In genomic region chr1:219629481-219629880, GRCh38 we compare ENCODE assay signal across 26 cellular contexts. TPM values are rescaled to one million over a fixed set of nuclear protein-coding genes. Genes with fewer than 3 reads are reported as not detected.
DNase-seq lines count a peak whose midpoint lies in the region; ATAC-seq, FAIRE-seq and TF ChIP-seq lines count a peak whose summit lies in the region.
"Had no signal": no experiment of that assay in that cellular context is flagged by ENCODE, and none has a peak within 500 bp of the region (broad histone marks: within the 10 kb centered on the region; RNA-seq: fewer than 3 reads in every experiment).

No MANE protein-coding gene starts in this region.

- no peaks in the 10 kb centered on the region for H3K4me1 Mint-ChIP-seq in astrocyte (ENCODE audit: low read depth, unreplicated experiment)
- peaks cover 5% of the 10 kb centered on the region for H3K4me1 Mint-ChIP-seq in CD14-positive monocyte
- H3K4me1 Mint-ChIP-seq: H9 had no signal

- no peaks in the 10 kb centered on the region for H4K20me1 ChIP-seq in astrocyte (ENCODE audit: insufficient read depth, low read length)
- no peaks in the 10 kb centered on the region for H4K20me1 ChIP-seq in HepG2 (ENCODE audit: insufficient read depth, low read length)

- CTCF ChIA-PET in HepG2 (lab: Yijun Ruan, JAX; ENCODE audit: low intra/inter-chr PET ratio, low total read pairs), result no interaction called here

- BruUV-seq in HepG2 (replicated peaks; lab: Mats Ljungman, UMichigan), result no TSS peak

- TF ChIP-seq EP300 in HepG2 (IDR thresholded peaks at IDR 0.05; ENCODE audit: low read depth in 2 of 2, low read length in 2 of 2) (no peak), HepG2 (CRISPR knock-in tag; IDR thresholded peaks at IDR 0.05; ENCODE audit: borderline replicate concordance) (no peak)

- in situ Hi-C loops in HepG2 (cut with HindIII; ENCODE audit: extremely low pct_ligation_motif_present, low pct_unique_long_range_greater_than_20kb), result no loop called here

- H3K4me1 ChIP-seq in ACC112 (ENCODE audit: control insufficient read depth, insufficient read depth, low read length, unreplicated experiment) (no peaks in the 10 kb centered on the region), astrocyte (ENCODE audit: insufficient read depth, low read length) (no peaks in the 10 kb centered on the region), foreskin keratinocyte (no peaks in the 10 kb centered on the region), mucosa of descending colon (ENCODE audit: low read depth) (no peaks in the 10 kb centered on the region), HepG2 (ENCODE audit: insufficient read depth, low read length) (no peaks in the 10 kb centered on the region)
- H3K4me1 ChIP-seq: BE2C, SJSA1 had no signal

- H3K27ac ChIP-seq in ACC112 (ENCODE audit: low read depth, low read length) (peak overlapping the region; percentile 39), astrocyte (ENCODE audit: low read depth, low read length) (no peak overlapping the region), foreskin keratinocyte (no peak overlapping the region), HepG2 (ENCODE audit: extremely low read length, insufficient read depth, low read length) (no peak overlapping the region)
- H3K27ac ChIP-seq: SJSA1 had no signal

- H3K9ac ChIP-seq in astrocyte (ENCODE audit: low read length) (no peak overlapping the region), HepG2 (ENCODE audit: insufficient read depth, low read depth, low read length) (no peak overlapping the region)

- H3K9me3 ChIP-seq in astrocyte (ENCODE audit: insufficient read depth, low read depth, low read length) (no peaks in the 10 kb centered on the region), mucosa of descending colon (no peaks in the 10 kb centered on the region), HepG2 (ENCODE audit: low read length) (no peaks in the 10 kb centered on the region)
- H3K9me3 ChIP-seq: BE2C, SJSA1 had no signal

- H3K36me3 ChIP-seq in ACC112 (ENCODE audit: insufficient read depth, low read length), result no peaks in the 10 kb centered on the region
- H3K36me3 ChIP-seq in astrocyte (ENCODE audit: insufficient read depth, low read length), result no peaks in the 10 kb centered on the region
- H3K36me3 ChIP-seq in mucosa of descending colon (ENCODE audit: low read depth), result no peaks in the 10 kb centered on the region
- H3K36me3 ChIP-seq in HepG2 (replicated peaks in 1 of 2; ENCODE audit: control insufficient read depth in 1 of 2, insufficient read depth in 2 of 2, low read length in 2 of 2), result no peaks in the 10 kb centered on the region
- H3K36me3 ChIP-seq: BE2C, SJSA1 had no signal

- TF ChIP-seq POLR2A in HepG2 (IDR thresholded peaks at IDR 0.05; ENCODE audit: insufficient read depth in 1 of 2, low read depth in 2 of 2, low read length in 2 of 2), result no peak

- H3K9me3 Mint-ChIP-seq in astrocyte (ENCODE audit: unreplicated experiment) (no peaks in the 10 kb centered on the region), CD14-positive monocyte (peaks cover 0 to 12% (median 2%) of the 10 kb centered on the region in 7 donors)
- H3K9me3 Mint-ChIP-seq: H9 had no signal

- FAIRE-seq in astrocyte (lab: Jason Lieb, UNC), result no peak
- no peak for FAIRE-seq in HepG2 (lab: Jason Lieb, UNC)
- FAIRE-seq: A204.1, GM12891, RCC 7860 had no signal

- POLR2A ChIA-PET in HepG2 (lab: Yijun Ruan, JAX), result no interaction called here

- TF ChIP-seq CTCF in astrocyte (IDR thresholded peaks at IDR 0.05; ENCODE audit: insufficient read depth, low read depth, low read length) (no peak), foreskin keratinocyte (conservative IDR thresholded peaks at IDR 0.05) (no peak), mucosa of descending colon (IDR thresholded peaks at IDR 0.05) (no peak), CD14-positive monocyte (IDR thresholded peaks at IDR 0.05) (no peak), HepG2 (CRISPR knock-in tag; IDR thresholded peaks at IDR 0.05) (no peak)

- H3K4me3 Mint-ChIP-seq in astrocyte (ENCODE audit: unreplicated experiment), result no peak overlapping the region
- H3K4me3 Mint-ChIP-seq in CD14-positive monocyte, result peak overlapping the region in 1 of 2 donors; percentile 16
- H3K4me3 Mint-ChIP-seq: CD4-positive, alpha-beta T cell; H9; HFFc6 had no signal

- H3K4me3 ChIP-seq in ACC112 (ENCODE audit: low read depth, low read length), result no peak overlapping the region
- no peak overlapping the region for H3K4me3 ChIP-seq in astrocyte (ENCODE audit: insufficient read depth, low read depth, low read length)
- no peak overlapping the region for H3K4me3 ChIP-seq in mucosa of descending colon
- no peak overlapping the region for H3K4me3 ChIP-seq in HepG2 (replicated peaks in 1 of 3; ENCODE audit: insufficient read depth in 1 of 3, low read depth in 2 of 3, low read length in 3 of 3)
- H3K4me3 ChIP-seq: SJSA1 had no signal

- ATAC-seq in foreskin keratinocyte, result peak; percentile 35
- no peak for ATAC-seq in mucosa of descending colon
- no peak for ATAC-seq in HepG2
- ATAC-seq: Right ventricle myocardium inferior had no signal

- H3K36me3 Mint-ChIP-seq in astrocyte (ENCODE audit: low read depth, unreplicated experiment) (no peaks in the 10 kb centered on the region), CD14-positive monocyte (peaks cover 0 to 2% of the 10 kb centered on the region in 2 donors)

- intact Hi-C loops in mucosa of descending colon (cut with DNase I, micrococcal nuclease), result no loop called here
- intact Hi-C loops in CD14-positive monocyte (cut with micrococcal nuclease), result no loop called here
- intact Hi-C loops in HepG2 (cut with micrococcal nuclease; ENCODE audit: unreplicated experiment), result no loop called here

- no peaks in the 10 kb centered on the region for H3K27me3 ChIP-seq in ACC112 (ENCODE audit: insufficient read depth, low read length)
- no peaks in the 10 kb centered on the region for H3K27me3 ChIP-seq in astrocyte (ENCODE audit: insufficient read depth, low read length)
- H3K27me3 ChIP-seq in foreskin keratinocyte, result no peaks in the 10 kb centered on the region
- H3K27me3 ChIP-seq in HepG2 (ENCODE audit: control insufficient read depth in 1 of 2, insufficient read depth in 2 of 2, low read length in 2 of 2), result no peaks in the 10 kb centered on the region; a peak in 1 of 5 replicates
- H3K27me3 ChIP-seq: BE2C, SJSA1 had no signal

- no peaks in the 10 kb centered on the region for H3K79me2 ChIP-seq in ACC112 (ENCODE audit: control insufficient read depth, insufficient read depth, low read length, unreplicated experiment)
- H3K79me2 ChIP-seq in astrocyte (ENCODE audit: insufficient read depth, low read length), result no peaks in the 10 kb centered on the region
- H3K79me2 ChIP-seq in HepG2 (ENCODE audit: insufficient read depth, low read length), result no peaks in the 10 kb centered on the region

- H2AFZ ChIP-seq in ACC112 (ENCODE audit: low read length, unreplicated experiment) (no peak overlapping the region), astrocyte (ENCODE audit: low read depth, low read length) (no peak overlapping the region), HepG2 (ENCODE audit: low read length) (no peak overlapping the region)

- H3K27me3 Mint-ChIP-seq in astrocyte (ENCODE audit: low read depth, unreplicated experiment) (peaks cover 2% of the 10 kb centered on the region), CD14-positive monocyte (ENCODE audit: low read depth in 3 of 3) (peaks cover 2 to 14% (median 10%) of the 10 kb centered on the region in 3 donors)
- H3K27me3 Mint-ChIP-seq: CD4-positive, alpha-beta T cell had no signal

- no peak overlapping the region for H3K4me2 ChIP-seq in astrocyte (ENCODE audit: low read length)
- H3K4me2 ChIP-seq in HepG2 (ENCODE audit: low read depth, low read length), result no peak overlapping the region

- TF ChIP-seq RAD21 in HepG2 (CRISPR knock-in tag; IDR thresholded peaks at IDR 0.05), result no peak

- DNase-seq in HT1080 (ENCODE audit: low read depth) (peak; percentile 21), astrocyte (ENCODE audit: low read depth) (peak; percentile 11), foreskin keratinocyte (no peak), mucosa of descending colon (no peak), CD14-positive monocyte (ENCODE audit: low spot score) (no peak), HepG2 (ENCODE audit: low spot score) (no peak)
- no peak for DNase-seq in stimulated activated CD4-positive, alpha-beta T cell treated with anti-CD3 and anti-CD28 coated beads, Interleukin-12 subunit alpha, Interleukin-12 subunit beta, amount 100 ng/mL, for 4 hours
- DNase-seq: BE2C; CD4-positive, alpha-beta T cell; COR-L47; DMS79; H9; HFFc6; KBM-7; NCI-H1105; NCI-H2029 treated with DMSO at 0.1 percent for 48 hours; NCI-H2171 treated with DMSO at 0.1 percent for 48 hours; NCI-H524 treated with DMSO at 0.1 percent for 48 hours; NCI-H82 had no signal

- H3K27ac Mint-ChIP-seq in astrocyte (ENCODE audit: unreplicated experiment), result no peak overlapping the region
- H3K27ac Mint-ChIP-seq in CD14-positive monocyte, result no peak overlapping the region
- H3K27ac Mint-ChIP-seq: CD4-positive, alpha-beta T cell; H9; HFFc6 had no signal

RNA-seq across cellular contexts. Expression of gene ZC3H11B, which starts 16.6 kb away (rescaled TPM):
- total RNA-seq in HT1080 (2014; rRNA removed; shearing (Covaris generic)), result not detected in 2 replicates
- polyA plus RNA-seq in HT1080 (2015; cell fraction: cytosol; rRNA removed), result 0.03 TPM in 1 of 2 replicates, not detected in the other
- polyA plus RNA-seq in HT1080 (2015; cell fraction: nucleus; rRNA removed), result 0.08 and 0.09 TPM in 2 replicates
- total RNA-seq in astrocyte (0.50 TPM in 1 of 2 replicates, not detected in the other), foreskin keratinocyte (0.07 and 0.14 TPM in 2 replicates), mucosa of descending colon (not detected), HepG2 (2016; rRNA removed; fragmentation: Illumina TruSeq; extraction: Trizol) (0.15 and 0.34 TPM in 2 replicates)
- polyA plus RNA-seq in foreskin keratinocyte (not detected in 2 replicates), CD14-positive monocyte (under 1 TPM in 1 of 2 donors, not detected in 1; 0.09 TPM), HepG2 (2011; rRNA removed) (0.05 and 0.09 TPM in 2 replicates)
- total RNA-seq in HepG2 (2016; cell fraction: cytosol; rRNA removed; fragmentation: Illumina TruSeq; extraction: Trizol; ENCODE audit: low read depth), result not detected in 2 replicates
- 0.09 and 0.18 TPM in 2 replicates for total RNA-seq in HepG2 (2016; cell fraction: insoluble cytoplasmic fraction; rRNA removed; fragmentation: Illumina TruSeq; extraction: Trizol)
- total RNA-seq in HepG2 (2016; cell fraction: membrane; rRNA removed; fragmentation: Illumina TruSeq; extraction: Trizol), result 0.07 TPM in 1 of 2 replicates, not detected in the other
- total RNA-seq in HepG2 (2016; cell fraction: nucleus; rRNA removed; fragmentation: Illumina TruSeq; extraction: Trizol), result 0.25 TPM in 1 of 2 replicates, not detected in the other
- polyA plus RNA-seq in HepG2 (2011; cell fraction: cytosol; rRNA removed), result 0.05 TPM in 1 of 2 replicates, not detected in the other
- 0.09 and 0.11 TPM in 2 replicates for polyA plus RNA-seq in HepG2 (2011; cell fraction: nucleus; rRNA removed)
- polyA plus RNA-seq in HepG2 (2012), result 0.15 and 0.20 TPM in 2 replicates
- not detected in 2 replicates for polyA plus RNA-seq in HepG2 (2016; cell fraction: cytosol; fragmentation: Illumina TruSeq; extraction: Trizol; ENCODE audit: low read depth)
- polyA plus RNA-seq in HepG2 (2016; cell fraction: insoluble cytoplasmic fraction; fragmentation: Illumina TruSeq; extraction: Trizol; ENCODE audit: low read depth), result 0.10 TPM in 1 of 2 replicates, not detected in the other
- polyA plus RNA-seq in HepG2 (2016; cell fraction: membrane; fragmentation: Illumina TruSeq; extraction: Trizol; ENCODE audit: low read depth), result 0.07 TPM in 1 of 2 replicates, not detected in the other
- 0.21 TPM in 1 of 2 replicates, not detected in the other for polyA plus RNA-seq in HepG2 (2016; cell fraction: nucleus; fragmentation: Illumina TruSeq; extraction: Trizol; ENCODE audit: insufficient read depth, low read depth)
- polyA minus RNA-seq in HepG2 (2011; rRNA and poly(A)+ RNA removed; ENCODE audit: low replicate concordance), result not detected in 2 replicates
- not detected in 2 replicates for polyA minus RNA-seq in HepG2 (2011; cell fraction: cytosol; rRNA and poly(A)+ RNA removed)
- 0.26 and 0.99 TPM in 2 replicates for polyA minus RNA-seq in HepG2 (2011; cell fraction: nucleus; rRNA and poly(A)+ RNA removed)
- total RNA-seq: G401, H9, SJSA1 had no signal

Comparison
In these comparisons a context has a peak if more than half of its experiments do, and no peak if none do; other contexts are left out.
1. DNase-seq: peak in HT1080 (single experiment) and astrocyte (single experiment); none in foreskin keratinocyte (0 of 2), stimulated activated CD4-positive, alpha-beta T cell treated with anti-CD3 and anti-CD28 coated beads, Interleukin-12 subunit alpha, Interleukin-12 subunit beta, amount 100 ng/mL, for 4 hours (single experiment), mucosa of descending colon (0 of 3), CD14-positive monocyte (single experiment) and HepG2 (single experiment).